Comparison of ENCODE assay signal across 26 cellular contexts in genomic region chr6:1966713-1967112, GRCh38.
"Had no signal": no experiment of that assay in that cellular context is flagged by ENCODE, and none has a peak within 500 bp of the region (broad histone marks: within the 10 kb centered on the region; RNA-seq: fewer than 3 reads in every experiment).

No MANE protein-coding gene starts in this region.

- H3K4me1 ChIP-seq: parathyroid adenoma, psoas muscle, upper lobe of left lung had no signal

- H3K4me3 Mint-ChIP-seq: naive thymus-derived CD8-positive, alpha-beta T cell; stimulated activated naive B cell treated with anti-CD40 and anti-IgM and Interleukin-4, amounts not matched to agents 10 μg/mL and 1 μg/mL and 100 μg/mL, for 72 hours had no signal

- H3K4me3 ChIP-seq: lower lobe of right lung, psoas muscle, skin epidermis, stomach, testis, thyroid gland, transverse colon, upper lobe of left lung had no signal

- H3K27ac Mint-ChIP-seq: stimulated activated naive B cell treated with anti-CD40 and anti-IgM and Interleukin-4, amounts not matched to agents 10 μg/mL and 1 μg/mL and 100 μg/mL, for 72 hours had no signal

- ATAC-seq: left cardiac atrium; left lobe of liver; naive thymus-derived CD8-positive, alpha-beta T cell; psoas muscle; stimulated activated naive B cell treated with anti-CD40 and anti-IgM and Interleukin-4, amounts not matched to agents 10 μg/mL and 1 μg/mL and 100 μg/mL, for 72 hours; stimulated activated naive CD8-positive, alpha-beta T cell treated with anti-CD3 and anti-CD28 coated beads, Interleukin-15, Interleukin-2, amounts not matched to agents 100 U/mL and 50 U/mL, for 24 hours had no signal

- H3K36me3 ChIP-seq: lower lobe of right lung, neutrophil, thyroid gland, transverse colon, upper lobe of left lung had no signal

- H2AFZ ChIP-seq: parathyroid adenoma had no signal

- DNase-seq: head of caudate nucleus; hippocampal formation; kidney glomerular epithelial cell; left cardiac atrium; lower lobe of right lung; mammary epithelial cell; mesenchymal stem cell; naive thymus-derived CD8-positive, alpha-beta T cell; occipital lobe; psoas muscle; right cardiac atrium; stimulated activated CD4-positive, alpha-beta T cell treated with anti-CD3 and anti-CD28 coated beads, Interleukin-12 subunit alpha, Interleukin-12 subunit beta, amount 100 ng/mL, for 4 hours; stimulated activated CD4-positive, alpha-beta T cell treated with anti-CD3 and anti-CD28 coated beads, Interleukin-15, amount 100 ng/mL, for 24 hours; stimulated activated CD4-positive, alpha-beta T cell treated with anti-CD3 and anti-CD28 coated beads, Interleukin-2, amount 100 ng/mL, for 24 hours; stimulated activated CD4-positive, alpha-beta T cell treated with anti-CD3 and anti-CD28 coated beads, Interleukin-4, amount 100 ng/mL, for 1 hour; stimulated activated naive B cell treated with anti-CD40 and anti-IgM and Interleukin-4, amounts not matched to agents 10 μg/mL and 1 μg/mL and 100 μg/mL, for 72 hours; stimulated activated naive CD8-positive, alpha-beta T cell treated with anti-CD3 and anti-CD28 coated beads, Interleukin-15, Interleukin-2, amounts not matched to agents 100 U/mL and 50 U/mL, for 24 hours; stomach; testis; thyroid gland; transverse colon had no signal

- H3K9me3 ChIP-seq: lower lobe of right lung, neutrophil, psoas muscle, stomach, testis, thyroid gland, transverse colon, upper lobe of left lung had no signal

- H3K79me2 ChIP-seq: parathyroid adenoma had no signal

- H3K27ac ChIP-seq: lower lobe of right lung, neutrophil, parathyroid adenoma, psoas muscle, skin epidermis, stomach, thyroid gland, transverse colon, upper lobe of left lung had no signal

- H3K27me3 ChIP-seq: neutrophil, stomach, testis, thyroid gland, transverse colon, upper lobe of left lung had no signal

- H3K4me1 Mint-ChIP-seq: stimulated activated naive B cell treated with anti-CD40 and anti-IgM and Interleukin-4, amounts not matched to agents 10 μg/mL and 1 μg/mL and 100 μg/mL, for 72 hours had no signal

- H3K27me3 Mint-ChIP-seq: naive thymus-derived CD8-positive, alpha-beta T cell; stimulated activated naive B cell treated with anti-CD40 and anti-IgM and Interleukin-4, amounts not matched to agents 10 μg/mL and 1 μg/mL and 100 μg/mL, for 72 hours had no signal
